In the genomic region with DNA sequence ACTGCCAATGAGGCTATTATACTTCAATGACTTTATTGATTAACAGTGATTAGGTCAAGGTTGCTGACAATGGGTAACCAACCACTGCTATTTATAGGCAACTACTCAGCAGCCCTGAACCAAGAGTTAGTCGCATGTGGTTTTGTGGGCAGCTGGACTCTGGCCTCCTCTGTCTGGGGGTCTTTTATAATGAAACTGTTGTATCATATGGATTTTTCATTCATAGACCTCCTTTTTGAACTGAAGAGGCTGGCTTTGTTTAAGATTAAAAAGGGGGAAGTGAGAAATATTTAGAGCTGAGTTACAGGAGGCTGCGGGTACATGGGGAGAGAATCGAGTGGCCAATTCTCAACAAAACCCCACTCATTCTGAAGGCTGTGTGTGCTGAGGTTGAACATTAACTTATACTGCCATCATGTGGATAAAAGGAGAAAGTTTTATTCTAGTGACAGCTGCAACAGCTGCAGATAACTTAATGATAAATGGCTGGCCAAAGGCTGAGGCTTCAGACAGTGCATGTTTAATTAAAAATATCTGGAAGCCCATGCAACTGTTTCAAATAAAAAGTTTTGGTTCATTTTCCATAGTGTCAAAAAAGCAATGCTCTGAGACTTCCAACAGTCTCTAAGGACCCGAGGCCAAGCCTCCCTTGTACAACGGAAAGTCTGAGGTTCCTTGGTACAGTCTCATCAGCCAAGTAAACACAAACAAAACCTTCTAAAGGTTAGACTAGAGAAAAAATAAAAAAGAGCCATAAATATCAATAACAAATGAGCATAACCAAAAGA, we compare ENCODE assay signal across 1 cellular context.
TF ChIP-seq lines count a peak whose summit lies in the region.

No MANE protein-coding gene starts in this region.

TF ChIP-seq in GM12878, 131 proteins besides CTCF, POLR2A, EP300 and RAD21 (continued from another document):
- TF ChIP-seq MEF2B (IDR thresholded peaks at IDR 0.05; ENCODE audit: partially characterized antibody, poor library complexity, severe bottlenecking) (peak; percentile 75), SMC3 (IDR thresholded peaks at IDR 0.05; ENCODE audit: borderline replicate concordance, low read length) (peak; percentile 57; the same call in 1 of the 2 replicates), WRNIP1 (IDR thresholded peaks at IDR 0.05; ENCODE audit: borderline replicate concordance, low read depth, low read length) (0 out of 2 replicates have a peak, but pooled peaks have one; percentile 55), BCL11A (IDR thresholded peaks at IDR 0.05; ENCODE audit: low read depth, low read length) (peak; percentile 47; the same call in 1 of the 2 replicates), LARP7 (IDR thresholded peaks at IDR 0.05) (no peak), ATF7 (IDR thresholded peaks at IDR 0.05; ENCODE audit: low read depth) (0 out of 2 replicates have a peak, but pooled peaks have one; percentile 27), DPF2 (IDR thresholded peaks at IDR 0.05) (peak; percentile 64; the same call in 1 of the 2 replicates), BMI1 (IDR thresholded peaks at IDR 0.05; ENCODE audit: borderline replicate concordance) (peak; percentile 21; the same call in 1 of the 2 replicates), SPI1 (IDR thresholded peaks at IDR 0.05; ENCODE audit: borderline replicate concordance, insufficient read depth, low read depth, low read length) (peak; percentile 80), TCF12 (IDR thresholded peaks at IDR 0.05; ENCODE audit: low read depth, low read length) (peak; percentile 52; the same call in 1 of the 2 replicates), IKZF2 (IDR thresholded peaks at IDR 0.05) (peak; percentile 15 to 39; a peak in 2 of 4 replicates), IKZF1 (conservative IDR thresholded peaks at IDR 0.05) (peak; percentile 43), RUNX3 (IDR thresholded peaks at IDR 0.05; ENCODE audit: low read length) (peak; percentile 17; the same call in 1 of the 2 replicates), STAT1 (conservative IDR thresholded peaks at IDR 0.05) (no peak), PAX5 (IDR thresholded peaks at IDR 0.05; ENCODE audit: borderline replicate concordance, low read depth, low read length) (0 out of 2 replicates have a peak, but pooled peaks have one; percentile 25), MTA2 (IDR thresholded peaks at IDR 0.05; ENCODE audit: low read depth) (peak; percentile 84), GATAD2B (conservative IDR thresholded peaks at IDR 0.05; ENCODE audit: low read depth) (no peak)
- TF ChIP-seq, protein P1, sequence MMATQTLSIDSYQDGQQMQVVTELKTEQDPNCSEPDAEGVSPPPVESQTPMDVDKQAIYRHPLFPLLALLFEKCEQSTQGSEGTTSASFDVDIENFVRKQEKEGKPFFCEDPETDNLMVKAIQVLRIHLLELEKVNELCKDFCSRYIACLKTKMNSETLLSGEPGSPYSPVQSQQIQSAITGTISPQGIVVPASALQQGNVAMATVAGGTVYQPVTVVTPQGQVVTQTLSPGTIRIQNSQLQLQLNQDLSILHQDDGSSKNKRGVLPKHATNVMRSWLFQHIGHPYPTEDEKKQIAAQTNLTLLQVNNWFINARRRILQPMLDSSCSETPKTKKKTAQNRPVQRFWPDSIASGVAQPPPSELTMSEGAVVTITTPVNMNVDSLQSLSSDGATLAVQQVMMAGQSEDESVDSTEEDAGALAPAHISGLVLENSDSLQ (IDR thresholded peaks at IDR 0.05), result peak; percentile 67
- TF ChIP-seq, protein P2, sequence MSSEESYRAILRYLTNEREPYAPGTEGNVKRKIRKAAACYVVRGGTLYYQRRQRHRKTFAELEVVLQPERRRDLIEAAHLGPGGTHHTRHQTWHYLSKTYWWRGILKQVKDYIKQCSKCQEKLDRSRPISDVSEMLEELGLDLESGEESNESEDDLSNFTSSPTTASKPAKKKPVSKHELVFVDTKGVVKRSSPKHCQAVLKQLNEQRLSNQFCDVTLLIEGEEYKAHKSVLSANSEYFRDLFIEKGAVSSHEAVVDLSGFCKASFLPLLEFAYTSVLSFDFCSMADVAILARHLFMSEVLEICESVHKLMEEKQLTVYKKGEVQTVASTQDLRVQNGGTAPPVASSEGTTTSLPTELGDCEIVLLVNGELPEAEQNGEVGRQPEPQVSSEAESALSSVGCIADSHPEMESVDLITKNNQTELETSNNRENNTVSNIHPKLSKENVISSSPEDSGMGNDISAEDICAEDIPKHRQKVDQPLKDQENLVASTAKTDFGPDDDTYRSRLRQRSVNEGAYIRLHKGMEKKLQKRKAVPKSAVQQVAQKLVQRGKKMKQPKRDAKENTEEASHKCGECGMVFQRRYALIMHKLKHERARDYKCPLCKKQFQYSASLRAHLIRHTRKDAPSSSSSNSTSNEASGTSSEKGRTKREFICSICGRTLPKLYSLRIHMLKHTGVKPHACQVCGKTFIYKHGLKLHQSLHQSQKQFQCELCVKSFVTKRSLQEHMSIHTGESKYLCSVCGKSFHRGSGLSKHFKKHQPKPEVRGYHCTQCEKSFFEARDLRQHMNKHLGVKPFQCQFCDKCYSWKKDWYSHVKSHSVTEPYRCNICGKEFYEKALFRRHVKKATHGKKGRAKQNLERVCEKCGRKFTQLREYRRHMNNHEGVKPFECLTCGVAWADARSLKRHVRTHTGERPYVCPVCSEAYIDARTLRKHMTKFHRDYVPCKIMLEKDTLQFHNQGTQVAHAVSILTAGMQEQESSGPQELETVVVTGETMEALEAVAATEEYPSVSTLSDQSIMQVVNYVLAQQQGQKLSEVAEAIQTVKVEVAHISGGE (CRISPR knock-in tag; IDR thresholded peaks at IDR 0.05), result no peak
- TF ChIP-seq, protein P3, sequence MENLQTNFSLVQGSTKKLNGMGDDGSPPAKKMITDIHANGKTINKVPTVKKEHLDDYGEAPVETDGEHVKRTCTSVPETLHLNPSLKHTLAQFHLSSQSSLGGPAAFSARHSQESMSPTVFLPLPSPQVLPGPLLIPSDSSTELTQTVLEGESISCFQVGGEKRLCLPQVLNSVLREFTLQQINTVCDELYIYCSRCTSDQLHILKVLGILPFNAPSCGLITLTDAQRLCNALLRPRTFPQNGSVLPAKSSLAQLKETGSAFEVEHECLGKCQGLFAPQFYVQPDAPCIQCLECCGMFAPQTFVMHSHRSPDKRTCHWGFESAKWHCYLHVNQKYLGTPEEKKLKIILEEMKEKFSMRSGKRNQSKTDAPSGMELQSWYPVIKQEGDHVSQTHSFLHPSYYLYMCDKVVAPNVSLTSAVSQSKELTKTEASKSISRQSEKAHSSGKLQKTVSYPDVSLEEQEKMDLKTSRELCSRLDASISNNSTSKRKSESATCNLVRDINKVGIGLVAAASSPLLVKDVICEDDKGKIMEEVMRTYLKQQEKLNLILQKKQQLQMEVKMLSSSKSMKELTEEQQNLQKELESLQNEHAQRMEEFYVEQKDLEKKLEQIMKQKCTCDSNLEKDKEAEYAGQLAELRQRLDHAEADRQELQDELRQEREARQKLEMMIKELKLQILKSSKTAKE (IDR thresholded peaks at IDR 0.05; ENCODE audit: low read depth, poor library complexity, severe bottlenecking), result peak; percentile 28
- TF ChIP-seq, protein P4, sequence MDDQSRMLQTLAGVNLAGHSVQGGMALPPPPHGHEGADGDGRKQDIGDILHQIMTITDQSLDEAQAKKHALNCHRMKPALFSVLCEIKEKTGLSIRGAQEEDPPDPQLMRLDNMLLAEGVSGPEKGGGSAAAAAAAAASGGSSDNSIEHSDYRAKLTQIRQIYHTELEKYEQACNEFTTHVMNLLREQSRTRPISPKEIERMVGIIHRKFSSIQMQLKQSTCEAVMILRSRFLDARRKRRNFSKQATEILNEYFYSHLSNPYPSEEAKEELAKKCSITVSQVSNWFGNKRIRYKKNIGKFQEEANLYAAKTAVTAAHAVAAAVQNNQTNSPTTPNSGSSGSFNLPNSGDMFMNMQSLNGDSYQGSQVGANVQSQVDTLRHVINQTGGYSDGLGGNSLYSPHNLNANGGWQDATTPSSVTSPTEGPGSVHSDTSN (IDR thresholded peaks at IDR 0.05; ENCODE audit: insufficient replicate concordance, low read depth, low read length), result peak; percentile 61
- TF ChIP-seq, protein P5, sequence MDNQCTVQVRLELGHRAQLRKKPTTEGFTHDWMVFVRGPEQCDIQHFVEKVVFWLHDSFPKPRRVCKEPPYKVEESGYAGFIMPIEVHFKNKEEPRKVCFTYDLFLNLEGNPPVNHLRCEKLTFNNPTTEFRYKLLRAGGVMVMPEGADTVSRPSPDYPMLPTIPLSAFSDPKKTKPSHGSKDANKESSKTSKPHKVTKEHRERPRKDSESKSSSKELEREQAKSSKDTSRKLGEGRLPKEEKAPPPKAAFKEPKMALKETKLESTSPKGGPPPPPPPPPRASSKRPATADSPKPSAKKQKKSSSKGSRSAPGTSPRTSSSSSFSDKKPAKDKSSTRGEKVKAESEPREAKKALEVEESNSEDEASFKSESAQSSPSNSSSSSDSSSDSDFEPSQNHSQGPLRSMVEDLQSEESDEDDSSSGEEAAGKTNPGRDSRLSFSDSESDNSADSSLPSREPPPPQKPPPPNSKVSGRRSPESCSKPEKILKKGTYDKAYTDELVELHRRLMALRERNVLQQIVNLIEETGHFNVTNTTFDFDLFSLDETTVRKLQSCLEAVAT (IDR thresholded peaks at IDR 0.05), result peak; percentile 62
TF ChIP-seq in GM12878: peak in this region for 20.
